13 cellular contexts compared by ENCODE assay signal in genomic region chrX:1554469-1555210, GRCh38. TPM values are rescaled to one million over a fixed set of nuclear protein-coding genes. Genes with fewer than 3 reads are reported as not detected.
A peak's percentile ranks its signal among the peaks of the same experiment; 100 is the strongest.
DNase-seq lines count a peak whose midpoint lies in the region; ATAC-seq and TF ChIP-seq lines count a peak whose summit lies in the region.
"Had no signal": no experiment of that assay in that cellular context is flagged by ENCODE, and none has a peak within 500 bp of the region (broad histone marks: within the 10 kb centered on the region; RNA-seq: fewer than 3 reads in every experiment).

No MANE protein-coding gene starts in this region.

- peak overlapping the region; percentile 37 for H3K4me3 Mint-ChIP-seq in activated T-helper 1 cell treated with anti-CD3 and anti-CD28 coated beads, Interleukin-12 subunit alpha, Interleukin-12 subunit beta, Interleukin-2, Interleukin-4 antibody, amounts not matched to agents 30 ng/mL and 10 ng/mL and 1 ng/mL, durations not matched to agents 14 hours and 24 hours and 36 hours
- H3K4me3 Mint-ChIP-seq in natural killer cell = peak overlapping the region; percentile 74

- H3K27ac ChIP-seq in DND-41 (ENCODE audit: low read length) (no peak overlapping the region; the same call in 1 of the 2 replicates), PC-9 (no peak overlapping the region)
- H3K27ac ChIP-seq: epithelial cell of prostate, HL-60 had no signal

- H2AFZ ChIP-seq in DND-41 (ENCODE audit: low read depth, low read length) (no peak overlapping the region), PC-9 (no peak overlapping the region)

- H3F3A ChIP-seq in PC-9 (ENCODE audit: insufficient read depth, low read depth) = peaks cover 8% of the 10 kb centered on the region; the same call in 1 of the 2 replicates

- no peaks in the 10 kb centered on the region for H3K9me3 ChIP-seq in DND-41 (ENCODE audit: insufficient read depth, low read length, severe bottlenecking)
- no peaks in the 10 kb centered on the region; the same call in 1 of the 2 replicates for H3K9me3 ChIP-seq in PC-9 (ENCODE audit: insufficient read depth, low read depth)

- no peak overlapping the region for H3K4me2 ChIP-seq in DND-41 (ENCODE audit: insufficient read depth, low read length)
- no peak overlapping the region for H3K4me2 ChIP-seq in PC-9

- H3K27me3 Mint-ChIP-seq in activated T-helper 1 cell treated with anti-CD3 and anti-CD28 coated beads, Interleukin-12 subunit alpha, Interleukin-12 subunit beta, Interleukin-2, Interleukin-4 antibody, amounts not matched to agents 30 ng/mL and 10 ng/mL and 1 ng/mL, durations not matched to agents 14 hours and 24 hours and 36 hours (ENCODE audit: insufficient read depth) = peaks cover 2% of the 10 kb centered on the region
- no peaks in the 10 kb centered on the region for H3K27me3 Mint-ChIP-seq in natural killer cell (ENCODE audit: low read depth in 2 of 2)

- H3K4me1 ChIP-seq in DND-41 (ENCODE audit: insufficient read depth, low read length) = no peaks in the 10 kb centered on the region
- peaks cover 7% of the 10 kb centered on the region; the same call in 1 of the 2 replicates for H3K4me1 ChIP-seq in PC-9 (replicated peaks; ENCODE audit: insufficient read depth)

- H3K36me3 ChIP-seq in DND-41 (ENCODE audit: insufficient read depth, low read length) (no peaks in the 10 kb centered on the region), PC-9 (ENCODE audit: low read depth) (no peaks in the 10 kb centered on the region)

- H3K27me3 ChIP-seq in DND-41 (ENCODE audit: insufficient read depth, low read length, poor library complexity) (no peaks in the 10 kb centered on the region), PC-9 (ENCODE audit: insufficient read depth, low read depth) (peaks cover 13% of the 10 kb centered on the region; the same call in 1 of the 2 replicates)

- H3K9me3 Mint-ChIP-seq in activated T-helper 1 cell treated with anti-CD3 and anti-CD28 coated beads, Interleukin-12 subunit alpha, Interleukin-12 subunit beta, Interleukin-2, Interleukin-4 antibody, amounts not matched to agents 30 ng/mL and 10 ng/mL and 1 ng/mL, durations not matched to agents 14 hours and 24 hours and 36 hours = peaks cover 27% of the 10 kb centered on the region
- H3K9me3 Mint-ChIP-seq in natural killer cell = peaks cover 0 to 6% of the 10 kb centered on the region in 2 donors

- CTCF ChIA-PET in PC-9 (lab: Charles Lee) = no interaction called here

- DNase-seq in DND-41 (peak; percentile 2), RPMI8226 (peak; percentile 76), natural killer cell (no peak), PC-9 (no peak), DMS79 treated with DMSO at 0.1 percent for 48 hours (lab: John Stamatoyannopoulos, UW) (no peak), kidney glomerular epithelial cell (lab: John Stamatoyannopoulos, UW) (no peak)
- DNase-seq in activated T-helper 1 cell treated with anti-CD3 and anti-CD28 coated beads, Interleukin-12 subunit alpha, Interleukin-12 subunit beta, Interleukin-2, Interleukin-4 antibody, amounts not matched to agents 30 ng/mL and 10 ng/mL and 1 ng/mL, durations not matched to agents 14 hours and 24 hours and 36 hours (ENCODE audit: low spot score) = peak; percentile 42
- DNase-seq: GOT3, NCI-H1930 had no signal

- POLR2A ChIA-PET in PC-9 (lab: Charles Lee; ENCODE audit: unreplicated experiment) = no interaction called here

- TF ChIP-seq CTCF in DND-41 (IDR thresholded peaks at IDR 0.05; ENCODE audit: borderline replicate concordance, extremely low read depth, low read length, poor library complexity, severe bottlenecking) = no peak
- TF ChIP-seq CTCF in natural killer cell (IDR thresholded peaks at IDR 0.05) = no peak
- no peak for TF ChIP-seq CTCF in PC-9 (conservative IDR thresholded peaks at IDR 0.05)

- H3K9me2 ChIP-seq in PC-9 (ENCODE audit: insufficient read depth) = no peaks in the 10 kb centered on the region

- H3K79me2 ChIP-seq in DND-41 (ENCODE audit: insufficient read depth, low read length) = no peaks in the 10 kb centered on the region
- no peaks in the 10 kb centered on the region for H3K79me2 ChIP-seq in PC-9 (ENCODE audit: low read depth)

- no peak for ATAC-seq in DND-41 (ENCODE audit: insufficient read depth, low read depth)
- ATAC-seq in natural killer cell = peak; percentile 78 to 79 (median 78)
- no peak for ATAC-seq in GM18868 (IDR thresholded peaks at IDR 0.05; ENCODE audit: unreplicated experiment)

- H3K4me3 ChIP-seq in DND-41 (ENCODE audit: low read depth in 1 of 2, low read length in 2 of 2) (no peak overlapping the region), PC-9 (no peak overlapping the region)

- no peak overlapping the region for H3K9ac ChIP-seq in DND-41 (ENCODE audit: low read depth, low read length)

- peak overlapping the region; percentile 61 for H3K27ac Mint-ChIP-seq in activated T-helper 1 cell treated with anti-CD3 and anti-CD28 coated beads, Interleukin-12 subunit alpha, Interleukin-12 subunit beta, Interleukin-2, Interleukin-4 antibody, amounts not matched to agents 30 ng/mL and 10 ng/mL and 1 ng/mL, durations not matched to agents 14 hours and 24 hours and 36 hours
- peak overlapping the region; percentile 85 to 89 for H3K27ac Mint-ChIP-seq in natural killer cell

- no TSS peak for BruUV-seq in PC-9 (replicated peaks; lab: Mats Ljungman, UMichigan)

- intact Hi-C loops in activated T-helper 1 cell treated with anti-CD3 and anti-CD28 coated beads, Interleukin-12 subunit alpha, Interleukin-12 subunit beta, Interleukin-2, Interleukin-4 antibody, amounts not matched to agents 30 ng/mL and 10 ng/mL and 1 ng/mL, durations not matched to agents 14 hours and 24 hours and 36 hours (cut with micrococcal nuclease) = no loop called here
- intact Hi-C loops in natural killer cell (cut with micrococcal nuclease) = no loop called here
- intact Hi-C loops in PC-9 (cut with micrococcal nuclease; ENCODE audit: unreplicated experiment) = no loop called here

- H3K4me1 Mint-ChIP-seq in activated T-helper 1 cell treated with anti-CD3 and anti-CD28 coated beads, Interleukin-12 subunit alpha, Interleukin-12 subunit beta, Interleukin-2, Interleukin-4 antibody, amounts not matched to agents 30 ng/mL and 10 ng/mL and 1 ng/mL, durations not matched to agents 14 hours and 24 hours and 36 hours (ENCODE audit: low read depth) = peaks cover 31% of the 10 kb centered on the region
- peaks cover 26 to 38% of the 10 kb centered on the region in 2 donors for H3K4me1 Mint-ChIP-seq in natural killer cell

- H4K20me1 ChIP-seq in DND-41 (ENCODE audit: insufficient read depth, low read length) (no peaks in the 10 kb centered on the region), PC-9 (ENCODE audit: insufficient read depth) (no peaks in the 10 kb centered on the region)

- H3K36me3 Mint-ChIP-seq in activated T-helper 1 cell treated with anti-CD3 and anti-CD28 coated beads, Interleukin-12 subunit alpha, Interleukin-12 subunit beta, Interleukin-2, Interleukin-4 antibody, amounts not matched to agents 30 ng/mL and 10 ng/mL and 1 ng/mL, durations not matched to agents 14 hours and 24 hours and 36 hours (ENCODE audit: low read depth) = peaks cover 6% of the 10 kb centered on the region
- no peaks in the 10 kb centered on the region for H3K36me3 Mint-ChIP-seq in natural killer cell

RNA-seq across cellular contexts. Expression of gene P2RY8, which starts 17.7 kb away (rescaled TPM):
- 20.4 and 21.8 TPM in 2 replicates for total RNA-seq in activated T-helper 1 cell treated with anti-CD3 and anti-CD28 coated beads, Interleukin-12 subunit alpha, Interleukin-12 subunit beta, Interleukin-2, Interleukin-4 antibody, amounts not matched to agents 30 ng/mL and 10 ng/mL and 1 ng/mL, durations not matched to agents 14 hours and 24 hours and 36 hours
- 100 to 1,000 TPM in 2 of 3 donors, 10 to 100 TPM in 1; 73.7 to 114 (median 107) TPM for total RNA-seq in natural killer cell
- not detected in 2 replicates for total RNA-seq in PC-9 (2021)
- total RNA-seq: SK-MEL-5 had no signal

RNA-seq across cellular contexts. Expression of gene AKAP17A, which starts 36.8 kb away (rescaled TPM):
- 63.9 and 66.1 TPM in 2 replicates for total RNA-seq in activated T-helper 1 cell treated with anti-CD3 and anti-CD28 coated beads, Interleukin-12 subunit alpha, Interleukin-12 subunit beta, Interleukin-2, Interleukin-4 antibody, amounts not matched to agents 30 ng/mL and 10 ng/mL and 1 ng/mL, durations not matched to agents 14 hours and 24 hours and 36 hours
- total RNA-seq in natural killer cell (100 to 1,000 TPM; 120 to 141 (median 121) TPM), PC-9 (2021) (28.3 and 29.2 TPM in 2 replicates)

Comparison
In these comparisons a context has a peak if more than half of its experiments do, and no peak if none do; other contexts are left out.
1. ATAC-seq: peak in natural killer cell (3 of 3); none in DND-41 (single experiment) and GM18868 (single experiment).
2. DNase-seq: peak in DND-41 (single experiment), RPMI8226 (single experiment) and activated T-helper 1 cell treated with anti-CD3 and anti-CD28 coated beads, Interleukin-12 subunit alpha, Interleukin-12 subunit beta, Interleukin-2, Interleukin-4 antibody, amounts not matched to agents 30 ng/mL and 10 ng/mL and 1 ng/mL, durations not matched to agents 14 hours and 24 hours and 36 hours (single experiment); none in natural killer cell (single experiment), PC-9 (0 of 2), DMS79 treated with DMSO at 0.1 percent for 48 hours (single experiment) and kidney glomerular epithelial cell (single experiment).
3. RNA of gene P2RY8, which starts 17.7 kb away (total RNA-seq): 73.7 to 114 TPM in natural killer cell and 20.4 to 21.8 TPM in activated T-helper 1 cell treated with anti-CD3 and anti-CD28 coated beads, Interleukin-12 subunit alpha, Interleukin-12 subunit beta, Interleukin-2, Interleukin-4 antibody, amounts not matched to agents 30 ng/mL and 10 ng/mL and 1 ng/mL, durations not matched to agents 14 hours and 24 hours and 36 hours; not detected in PC-9; every median in the first group is over 10 times any median in the second.